In the genomic region with DNA sequence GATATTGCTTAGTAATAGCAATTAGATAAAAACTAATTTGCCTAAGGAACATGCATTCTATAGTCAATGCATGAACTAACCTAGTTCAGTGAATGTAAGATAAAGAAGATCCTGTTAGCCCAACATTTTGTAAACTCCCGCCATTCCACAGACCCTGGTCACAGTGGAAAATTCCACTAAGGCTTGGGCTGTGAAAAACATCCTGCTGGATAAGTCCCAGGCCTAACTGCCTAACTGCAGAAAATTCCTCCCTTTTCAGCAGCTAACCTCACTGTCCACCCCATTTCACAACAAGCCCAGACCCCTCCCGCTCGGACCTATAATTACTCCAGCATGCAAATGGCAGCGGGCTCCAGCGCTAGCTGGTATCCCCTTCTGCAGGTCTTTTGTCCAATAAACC, we compare ENCODE assay signal across 21 cellular contexts.
DNase-seq lines count a peak whose midpoint lies in the region; TF ChIP-seq lines count a peak whose summit lies in the region.
"Had no signal": no experiment of that assay in that cellular context is flagged by ENCODE, and none has a peak within 500 bp of the region (broad histone marks: within the 10 kb centered on the region; RNA-seq: fewer than 3 reads in every experiment).

No MANE protein-coding gene starts in this region.

- H3K79me2 ChIP-seq in neural progenitor cell (ENCODE audit: low read depth) = no peaks in the 10 kb centered on the region

- no peak overlapping the region for H3K4me2 ChIP-seq in neural progenitor cell
- H3K4me2 ChIP-seq: A549; BLaER1 treated with 17β-estradiol and CSF1 and Interleukin-3, amounts not matched to agents 10 nM and 100 nM had no signal

- no peaks in the 10 kb centered on the region for H3K9me3 Mint-ChIP-seq in neural progenitor cell

- DNase-seq in ELF-1 (ENCODE audit: low read depth, low spot score) = peak; percentile 28
- DNase-seq in NCI-H69 (lab: John Stamatoyannopoulos, UW) = peak; percentile 23
- DNase-seq in neural progenitor cell (ENCODE audit: low spot score) = peak; percentile 7
- no peak for DNase-seq in brain microvascular endothelial cell
- DNase-seq in testis = no peak
- DNase-seq in kidney tubule cell (ENCODE audit: low spot score) = no peak
- DNase-seq: 8988T; ACHN; AML-193; BE2C; CD4-positive, alpha-beta T cell; CD8-positive, alpha-beta memory T cell; DMS 273 treated with DMSO at 0.1 percent for 48 hours; DMS79; EL; GF-D8; H7; HCEC 1CT had no signal

- TF ChIP-seq CTCF in neural progenitor cell (IDR thresholded peaks at IDR 0.05) (no peak), brain microvascular endothelial cell (IDR thresholded peaks at IDR 0.05; ENCODE audit: low read depth, low read length, missing control alignments) (no peak), testis (IDR thresholded peaks at IDR 0.05) (no peak)

- H4K20me1 ChIP-seq in neural progenitor cell (ENCODE audit: low read depth) = no peaks in the 10 kb centered on the region
- H4K20me1 ChIP-seq: BLaER1 treated with 17β-estradiol and CSF1 and Interleukin-3, amounts not matched to agents 10 nM and 100 nM had no signal

- in situ Hi-C loops in brain microvascular endothelial cell (cut with HindIII; ENCODE audit: low pct_ligation_motif_present, low sequenced_read_pairs) = no loop called here

- no peaks in the 10 kb centered on the region for H3K27me3 ChIP-seq in neural progenitor cell
- H3K27me3 ChIP-seq in brain microvascular endothelial cell (replicated peaks) = no peaks in the 10 kb centered on the region
- no peaks in the 10 kb centered on the region for H3K27me3 ChIP-seq in testis
- H3K27me3 ChIP-seq: BE2C; BLaER1 treated with 17β-estradiol and CSF1 and Interleukin-3, amounts not matched to agents 10 nM and 100 nM had no signal

- intact Hi-C loops in testis (cut with DNase I; ENCODE audit: low total_unique reads) = no loop called here

- H3K9ac ChIP-seq in neural progenitor cell = no peak overlapping the region
- H3K9ac ChIP-seq: BLaER1 treated with 17β-estradiol and CSF1 and Interleukin-3, amounts not matched to agents 10 nM and 100 nM had no signal

- H3K4me3 ChIP-seq in neural progenitor cell = no peak overlapping the region
- no peak overlapping the region for H3K4me3 ChIP-seq in brain microvascular endothelial cell (ENCODE audit: low read depth, low read length)
- H3K4me3 ChIP-seq in testis = no peak overlapping the region
- H3K4me3 ChIP-seq: A549; BLaER1 treated with 17β-estradiol and CSF1 and Interleukin-3, amounts not matched to agents 10 nM and 100 nM had no signal

- H3K9me3 ChIP-seq in neural progenitor cell (ENCODE audit: low read depth) (no peaks in the 10 kb centered on the region), testis (no peaks in the 10 kb centered on the region)
- H3K9me3 ChIP-seq: A549; BLaER1 treated with 17β-estradiol and CSF1 and Interleukin-3, amounts not matched to agents 10 nM and 100 nM had no signal

- H3K4me1 Mint-ChIP-seq in neural progenitor cell = peaks cover 5% of the 10 kb centered on the region
- H3K4me1 Mint-ChIP-seq: CD14-positive monocyte; CD8-positive, alpha-beta memory T cell had no signal

- no peak overlapping the region for H3K4me3 Mint-ChIP-seq in neural progenitor cell
- H3K4me3 Mint-ChIP-seq: CD14-positive monocyte; CD4-positive, alpha-beta T cell; CD8-positive, alpha-beta memory T cell had no signal

- H2AFZ ChIP-seq in neural progenitor cell (replicated peaks) = no peak overlapping the region

- no peaks in the 10 kb centered on the region for H3K36me3 Mint-ChIP-seq in neural progenitor cell
- H3K36me3 Mint-ChIP-seq: CD14-positive monocyte; CD8-positive, alpha-beta memory T cell had no signal

- H3K4me1 ChIP-seq in neural progenitor cell (peaks cover 8% of the 10 kb centered on the region), testis (no peaks in the 10 kb centered on the region)
- H3K4me1 ChIP-seq: A549; BE2C; BLaER1 treated with 17β-estradiol and CSF1 and Interleukin-3, amounts not matched to agents 10 nM and 100 nM had no signal

- H3F3A ChIP-seq in neural progenitor cell (ENCODE audit: low read depth) = no peaks in the 10 kb centered on the region

- TF ChIP-seq POLR2A in testis (IDR thresholded peaks at IDR 0.05) = no peak

- H3K27me3 Mint-ChIP-seq in neural progenitor cell (ENCODE audit: insufficient read depth, low read depth) = peaks cover 2% of the 10 kb centered on the region
- H3K27me3 Mint-ChIP-seq: CD4-positive, alpha-beta T cell; CD8-positive, alpha-beta memory T cell had no signal

- 90 to 96% methylated on average over 5 of the region's 5 CpGs for whole genome bisulfite sequencing in testis, 2 donors

- no peaks in the 10 kb centered on the region for H3K36me3 ChIP-seq in neural progenitor cell
- no peaks in the 10 kb centered on the region for H3K36me3 ChIP-seq in brain microvascular endothelial cell (replicated peaks)
- no peaks in the 10 kb centered on the region for H3K36me3 ChIP-seq in testis (ENCODE audit: low read depth, missing control alignments)
- H3K36me3 ChIP-seq: BE2C had no signal

- no peak overlapping the region for H3K27ac ChIP-seq in neural progenitor cell
- H3K27ac ChIP-seq in brain microvascular endothelial cell = no peak overlapping the region
- no peak overlapping the region for H3K27ac ChIP-seq in testis
- H3K27ac ChIP-seq: A549; BLaER1 treated with 17β-estradiol and CSF1 and Interleukin-3, amounts not matched to agents 10 nM and 100 nM had no signal

- no peak overlapping the region for H3K27ac Mint-ChIP-seq in neural progenitor cell
- H3K27ac Mint-ChIP-seq: CD14-positive monocyte; CD4-positive, alpha-beta T cell; CD8-positive, alpha-beta memory T cell had no signal

Comparison
In these comparisons a context has a peak if more than half of its experiments do, and no peak if none do; other contexts are left out.
1. DNase-seq: peak in ELF-1 (single experiment), NCI-H69 (single experiment) and neural progenitor cell (single experiment); none in brain microvascular endothelial cell (single experiment), testis (single experiment) and kidney tubule cell (single experiment).